Comparison of ENCODE assay signal across 1 cellular context in the genomic region with DNA sequence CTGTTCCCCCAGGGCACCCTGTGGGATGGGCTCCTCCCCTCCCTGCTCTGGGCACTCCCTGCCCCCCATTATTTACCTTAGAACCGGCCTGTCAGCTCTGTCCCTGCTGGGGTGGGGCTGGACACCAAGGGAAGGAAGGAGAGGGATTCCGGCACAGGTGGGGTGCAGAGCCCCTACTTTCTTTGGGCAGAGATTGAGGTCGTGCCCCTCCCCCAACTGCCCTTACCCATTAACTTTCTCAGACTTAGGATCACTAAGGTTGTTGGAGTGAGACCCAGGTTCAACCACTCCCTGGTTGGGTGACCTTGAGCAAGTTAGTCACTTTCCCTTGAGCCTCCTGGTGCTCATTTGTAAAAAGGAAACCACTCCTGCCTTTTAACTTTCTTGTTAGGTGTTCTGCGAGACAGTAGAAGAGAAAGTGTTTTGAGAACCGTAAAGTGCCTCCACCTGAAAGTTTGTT.
TF ChIP-seq lines count a peak whose summit lies in the region.

No MANE protein-coding gene starts in this region.

TF ChIP-seq in IMR-90, 13 proteins besides CTCF, POLR2A, EP300 and RAD21:
- no peak for TF ChIP-seq NFE2L2 (IDR thresholded peaks at IDR 0.05; ENCODE audit: low read depth, low read length)
- TF ChIP-seq, protein P1, sequence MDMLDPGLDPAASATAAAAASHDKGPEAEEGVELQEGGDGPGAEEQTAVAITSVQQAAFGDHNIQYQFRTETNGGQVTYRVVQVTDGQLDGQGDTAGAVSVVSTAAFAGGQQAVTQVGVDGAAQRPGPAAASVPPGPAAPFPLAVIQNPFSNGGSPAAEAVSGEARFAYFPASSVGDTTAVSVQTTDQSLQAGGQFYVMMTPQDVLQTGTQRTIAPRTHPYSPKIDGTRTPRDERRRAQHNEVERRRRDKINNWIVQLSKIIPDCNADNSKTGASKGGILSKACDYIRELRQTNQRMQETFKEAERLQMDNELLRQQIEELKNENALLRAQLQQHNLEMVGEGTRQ (IDR thresholded peaks at IDR 0.05; ENCODE audit: low read depth, low read length), result no peak
- no peak for TF ChIP-seq CEBPB (IDR thresholded peaks at IDR 0.05; ENCODE audit: low read depth, low read length)
- no peak for TF ChIP-seq RCOR1 (IDR thresholded peaks at IDR 0.05; ENCODE audit: insufficient replicate concordance, low read length)
- TF ChIP-seq FOS (IDR thresholded peaks at IDR 0.05; ENCODE audit: low read depth, low read length), result no peak
- TF ChIP-seq MAFK (IDR thresholded peaks at IDR 0.05; ENCODE audit: low read depth, low read length), result no peak
- no peak for TF ChIP-seq MXI1 (IDR thresholded peaks at IDR 0.05; ENCODE audit: borderline replicate concordance, low read depth, low read length)
- no peak for TF ChIP-seq RFX5 (IDR thresholded peaks at IDR 0.05; ENCODE audit: low read depth, low read length)
- no peak for TF ChIP-seq MAZ (IDR thresholded peaks at IDR 0.05; ENCODE audit: borderline replicate concordance, low read depth, low read length)
- TF ChIP-seq, protein P2, sequence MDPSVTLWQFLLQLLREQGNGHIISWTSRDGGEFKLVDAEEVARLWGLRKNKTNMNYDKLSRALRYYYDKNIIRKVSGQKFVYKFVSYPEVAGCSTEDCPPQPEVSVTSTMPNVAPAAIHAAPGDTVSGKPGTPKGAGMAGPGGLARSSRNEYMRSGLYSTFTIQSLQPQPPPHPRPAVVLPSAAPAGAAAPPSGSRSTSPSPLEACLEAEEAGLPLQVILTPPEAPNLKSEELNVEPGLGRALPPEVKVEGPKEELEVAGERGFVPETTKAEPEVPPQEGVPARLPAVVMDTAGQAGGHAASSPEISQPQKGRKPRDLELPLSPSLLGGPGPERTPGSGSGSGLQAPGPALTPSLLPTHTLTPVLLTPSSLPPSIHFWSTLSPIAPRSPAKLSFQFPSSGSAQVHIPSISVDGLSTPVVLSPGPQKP (IDR thresholded peaks at IDR 0.05; ENCODE audit: borderline replicate concordance, low read depth, low read length), result no peak
- TF ChIP-seq CHD1 (IDR thresholded peaks at IDR 0.05; ENCODE audit: low read depth, low read length), result no peak
- TF ChIP-seq SMC3 (IDR thresholded peaks at IDR 0.05; ENCODE audit: low read depth, low read length), result no peak
- no peak for TF ChIP-seq BHLHE40 (IDR thresholded peaks at IDR 0.05; ENCODE audit: low read depth, low read length)
